9 cellular contexts compared by ENCODE assay signal in genomic region chr2:191204443-191204842, GRCh38. TPM values are rescaled to one million over a fixed set of nuclear protein-coding genes. Genes with fewer than 3 reads are reported as not detected.
DNase-seq lines count a peak whose midpoint lies in the region; ATAC-seq and TF ChIP-seq lines count a peak whose summit lies in the region.
"Had no signal": no experiment of that assay in that cellular context is flagged by ENCODE, and none has a peak within 500 bp of the region (broad histone marks: within the 10 kb centered on the region; RNA-seq: fewer than 3 reads in every experiment).

No MANE protein-coding gene starts in this region.

- no peaks in the 10 kb centered on the region for H3K27me3 ChIP-seq in SJCRH30

- H3K4me1 ChIP-seq in SJCRH30: peaks cover 2% of the 10 kb centered on the region; the same call in 1 of the 2 replicates

- peak; percentile 23 for DNase-seq in GM12865 (ENCODE audit: low read depth)
- DNase-seq in GM20000 (ENCODE audit: low spot score): peak; percentile 29
- peak in 1 of 3 experiments; percentile 24 for DNase-seq in effector memory CD8-positive, alpha-beta T cell
- no peak for DNase-seq in SJCRH30
- no peak for DNase-seq in NOMO-1 treated with dmso at 0.1 percent for 144 hours (lab: John Stamatoyannopoulos, UW; ENCODE audit: unreplicated experiment)
- DNase-seq in NCI-H2107 treated with DMSO at 0.1 percent for 48 hours (lab: John Stamatoyannopoulos, UW; ENCODE audit: unreplicated experiment): no peak
- DNase-seq: activated CD4-positive, alpha-beta T cell treated with anti-CD3 and anti-CD28 coated beads for 1 hour had no signal

- TF ChIP-seq CTCF in GM12865 (IDR thresholded peaks at IDR 0.05; ENCODE audit: insufficient read depth, low read depth, low read length, missing control alignments): no peak
- no peak for TF ChIP-seq CTCF in GM20000 (IDR thresholded peaks at IDR 0.05; ENCODE audit: extremely low read depth, missing control alignments)

- H3K27me3 Mint-ChIP-seq in effector memory CD8-positive, alpha-beta T cell: no peaks in the 10 kb centered on the region

- H3K9me3 ChIP-seq in SJCRH30 (replicated peaks): no peaks in the 10 kb centered on the region

- H3K27ac ChIP-seq in SJCRH30: no peak overlapping the region

- H3K27ac Mint-ChIP-seq in effector memory CD8-positive, alpha-beta T cell: peak overlapping the region; percentile 88 to 93

- H3K9me3 Mint-ChIP-seq in effector memory CD8-positive, alpha-beta T cell: no peaks in the 10 kb centered on the region

- H3K4me1 Mint-ChIP-seq in effector memory CD8-positive, alpha-beta T cell (ENCODE audit: low read depth in 2 of 2): peaks cover 40 to 53% of the 10 kb centered on the region in 2 donors

- H3K36me3 ChIP-seq in SJCRH30: no peaks in the 10 kb centered on the region

- H3K4me3 ChIP-seq in GM12865 (ENCODE audit: low read depth, low read length) (peak overlapping the region; percentile 44), SJCRH30 (no peak overlapping the region)

- H3K36me3 Mint-ChIP-seq in effector memory CD8-positive, alpha-beta T cell (ENCODE audit: insufficient read depth): peaks cover 15% of the 10 kb centered on the region

- ATAC-seq in HG03439 (IDR thresholded peaks at IDR 0.05; ENCODE audit: unreplicated experiment): peak; percentile 61
- ATAC-seq in effector memory CD8-positive, alpha-beta T cell (replicated peaks): peak; percentile 29
- no peak for ATAC-seq in GM21526 (IDR thresholded peaks at IDR 0.05; ENCODE audit: low FRiP score, unreplicated experiment)

- peak overlapping the region; percentile 82 to 87 for H3K4me3 Mint-ChIP-seq in effector memory CD8-positive, alpha-beta T cell

RNA-seq across cellular contexts. Expression of gene MYO1B, which starts 40.8 kb away (rescaled TPM):
- total RNA-seq in SJCRH30 (2014; rRNA removed; shearing (Covaris generic)): 248 and 265 TPM in 2 replicates

RNA-seq across cellular contexts. Expression of gene STAT4, which starts 53.6 kb away (rescaled TPM):
- 0.16 TPM in 1 of 2 replicates, not detected in the other for total RNA-seq in SJCRH30 (2014; rRNA removed; shearing (Covaris generic))

Comparison
In these comparisons a context has a peak if more than half of its experiments do, and no peak if none do; other contexts are left out.
1. DNase-seq: peak in GM12865 (single experiment) and GM20000 (single experiment); none in SJCRH30 (0 of 2), NOMO-1 treated with dmso at 0.1 percent for 144 hours (single experiment) and NCI-H2107 treated with DMSO at 0.1 percent for 48 hours (single experiment).